In the genomic region with DNA sequence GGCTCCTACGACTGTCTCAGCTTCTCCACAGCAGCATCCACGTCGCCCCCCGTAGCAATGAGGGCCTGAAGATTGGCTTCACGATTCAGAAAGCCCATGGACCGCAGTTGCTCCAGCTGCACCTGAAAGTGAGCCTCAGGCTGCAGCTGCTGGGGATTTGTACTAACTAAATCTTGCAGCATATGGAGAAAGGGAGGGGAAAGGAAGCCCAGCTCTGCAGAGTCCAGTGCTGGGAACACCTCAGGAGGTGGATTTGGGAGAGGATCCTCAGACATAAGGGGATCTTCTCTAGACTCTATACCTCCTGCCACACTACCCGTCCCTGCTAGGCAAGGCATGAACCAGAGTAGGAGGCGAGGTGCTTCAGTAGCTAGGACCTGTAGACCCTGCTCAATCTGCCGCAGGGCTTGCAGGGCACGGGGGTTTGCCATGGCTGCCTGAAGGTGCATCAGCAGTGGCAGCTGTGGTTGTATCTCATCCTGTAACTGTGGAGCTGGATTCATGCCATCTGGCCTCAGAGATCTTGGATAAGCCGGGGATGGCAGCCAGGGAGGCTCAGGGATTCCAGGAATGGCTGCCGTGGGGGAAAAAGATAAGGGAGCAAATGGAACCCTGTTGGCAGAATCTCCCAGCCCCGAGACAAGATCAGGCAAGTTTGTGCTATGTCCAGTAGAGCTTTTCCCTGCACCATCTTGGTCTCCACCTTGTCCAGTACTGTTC, we compare ENCODE assay signal across 20 cellular contexts. TPM values are rescaled to one million over a fixed set of nuclear protein-coding genes. Genes with fewer than 3 reads are reported as not detected.
DNase-seq lines count a peak whose midpoint lies in the region; ATAC-seq, FAIRE-seq and TF ChIP-seq lines count a peak whose summit lies in the region.
"Had no signal": no experiment of that assay in that cellular context is flagged by ENCODE, and none has a peak within 500 bp of the region (broad histone marks: within the 10 kb centered on the region; RNA-seq: fewer than 3 reads in every experiment).

No MANE protein-coding gene starts in this region.

- in situ Hi-C loops in G401 (cut with HindIII; ENCODE audit: low sequenced_read_pairs): no loop called here

- peak; percentile 24 for DNase-seq in G401 (ENCODE audit: low spot score)
- DNase-seq in NCI-H82 treated with DMSO at 0.1 percent for 48 hours (lab: John Stamatoyannopoulos, UW; ENCODE audit: unreplicated experiment): peak; percentile 51
- DNase-seq in WERI-Rb-1: peak; percentile 83
- DNase-seq in kidney: peak; percentile 45
- no peak for DNase-seq in LoVo (ENCODE audit: low spot score)
- no peak for DNase-seq in activated CD4-positive, alpha-beta T cell treated with anti-CD3 and anti-CD28 coated beads, Interleukin-2, amount 50 U/mL, for 48 hours
- DNase-seq: ACHN; C1 segment of cervical spinal cord; Calu3; CD4-positive, alpha-beta T cell; DMS153; DMS79 treated with DMSO at 0.1 percent for 48 hours; EL; GDM1; H9; IMR-90 had no signal

- H3K4me1 ChIP-seq in kidney (ENCODE audit: control insufficient read depth in 1 of 2, insufficient read depth in 1 of 2, low read depth in 1 of 2, low read length in 2 of 2): no peaks in the 10 kb centered on the region

- H3K9ac ChIP-seq in kidney (ENCODE audit: low read length in 2 of 2): no peak overlapping the region

- no peak for ATAC-seq in HG02610 (IDR thresholded peaks at IDR 0.05; ENCODE audit: unreplicated experiment)
- no peak for ATAC-seq in GM21723 (IDR thresholded peaks at IDR 0.05; ENCODE audit: unreplicated experiment)

- TF ChIP-seq CTCF in WERI-Rb-1 (IDR thresholded peaks at IDR 0.05; ENCODE audit: low read depth, low read length) (no peak), kidney (IDR thresholded peaks at IDR 0.05; ENCODE audit: borderline replicate concordance, extremely low read depth, insufficient read depth) (no peak)

- H3K36me3 ChIP-seq in WERI-Rb-1 (no peaks in the 10 kb centered on the region), kidney (ENCODE audit: control insufficient read depth in 1 of 2, insufficient read depth in 2 of 2, low read length in 2 of 2) (no peaks in the 10 kb centered on the region)

- H3K9me3 ChIP-seq in WERI-Rb-1 (ENCODE audit: severe bottlenecking) (no peaks in the 10 kb centered on the region), kidney (ENCODE audit: control insufficient read depth in 1 of 2, low read length in 2 of 2) (no peaks in the 10 kb centered on the region)

- H3K4me3 ChIP-seq in WERI-Rb-1 (ENCODE audit: low read depth, low read length) (peak overlapping the region; percentile 43), kidney (ENCODE audit: low read length in 2 of 2) (no peak overlapping the region)

- no peaks in the 10 kb centered on the region for H3K27me3 ChIP-seq in WERI-Rb-1 (ENCODE audit: insufficient read depth, low read depth, severe bottlenecking)

- intact Hi-C loops in kidney (cut with DNase I): no loop called here

- peak overlapping the region; percentile 93 for H3K27ac ChIP-seq in WERI-Rb-1
- H3K27ac ChIP-seq in kidney (ENCODE audit: low read depth in 2 of 2, low read length in 2 of 2): no peak overlapping the region

- no peak for FAIRE-seq in kidney (lab: Jason Lieb, UNC)

RNA-seq across cellular contexts. Expression of a gene that starts 2.0 kb away (rescaled TPM):
- total RNA-seq in G401 (2014; rRNA removed; shearing (Covaris generic)): not detected in 2 replicates
- total RNA-seq in kidney: 0.35 TPM
- polyA plus RNA-seq in kidney (ENCODE audit: insufficient read depth, low read depth, low replicate concordance): not detected
- total RNA-seq: A172, Calu3, H9, HT-29, IMR-90 had no signal
- polyA plus RNA-seq: IMR-90 had no signal

RNA-seq across cellular contexts. Expression of a gene that starts 8.8 kb away (rescaled TPM):
- not detected in 2 replicates for total RNA-seq in G401 (2014; rRNA removed; shearing (Covaris generic))
- 0.69 TPM for total RNA-seq in kidney
- polyA plus RNA-seq in kidney (ENCODE audit: insufficient read depth, low read depth, low replicate concordance): 0.32 TPM
- total RNA-seq: A172, H9, HT-29 had no signal

RNA-seq across cellular contexts. Expression of a gene that starts 19.3 kb away (rescaled TPM):
- not detected in 2 replicates for total RNA-seq in G401 (2014; rRNA removed; shearing (Covaris generic))
- not detected for total RNA-seq in kidney
- polyA plus RNA-seq in kidney (ENCODE audit: insufficient read depth, low read depth, low replicate concordance): not detected
- total RNA-seq: A172; Calu3; CD4-positive, alpha-beta T cell; H9; HT-29; IMR-90 had no signal
- polyA plus RNA-seq: IMR-90 had no signal

RNA-seq across cellular contexts. Expression of a gene that starts 40.6 kb away (rescaled TPM):
- total RNA-seq in G401 (2014; rRNA removed; shearing (Covaris generic)): not detected in 2 replicates
- total RNA-seq in kidney: 0.57 TPM
- polyA plus RNA-seq in kidney (ENCODE audit: insufficient read depth, low read depth, low replicate concordance): not detected
- total RNA-seq: A172, Calu3, H9, HT-29 had no signal
- polyA plus RNA-seq: IMR-90 had no signal

RNA-seq across cellular contexts. Expression of a gene that starts 58.6 kb away (rescaled TPM):
- total RNA-seq in G401 (2014; rRNA removed; shearing (Covaris generic)): not detected in 2 replicates
- total RNA-seq in kidney: not detected
- polyA plus RNA-seq in kidney (ENCODE audit: insufficient read depth, low read depth, low replicate concordance): not detected
- total RNA-seq: A172; Calu3; CD4-positive, alpha-beta T cell; H9; HT-29; IMR-90 had no signal
- polyA plus RNA-seq: IMR-90 had no signal

Comparison
In these comparisons a context has a peak if more than half of its experiments do, and no peak if none do; other contexts are left out.
1. DNase-seq: peak in G401 (single experiment), NCI-H82 treated with DMSO at 0.1 percent for 48 hours (single experiment), WERI-Rb-1 (single experiment) and kidney (single experiment); none in LoVo (single experiment) and activated CD4-positive, alpha-beta T cell treated with anti-CD3 and anti-CD28 coated beads, Interleukin-2, amount 50 U/mL, for 48 hours (0 of 2).